In the genomic region with DNA sequence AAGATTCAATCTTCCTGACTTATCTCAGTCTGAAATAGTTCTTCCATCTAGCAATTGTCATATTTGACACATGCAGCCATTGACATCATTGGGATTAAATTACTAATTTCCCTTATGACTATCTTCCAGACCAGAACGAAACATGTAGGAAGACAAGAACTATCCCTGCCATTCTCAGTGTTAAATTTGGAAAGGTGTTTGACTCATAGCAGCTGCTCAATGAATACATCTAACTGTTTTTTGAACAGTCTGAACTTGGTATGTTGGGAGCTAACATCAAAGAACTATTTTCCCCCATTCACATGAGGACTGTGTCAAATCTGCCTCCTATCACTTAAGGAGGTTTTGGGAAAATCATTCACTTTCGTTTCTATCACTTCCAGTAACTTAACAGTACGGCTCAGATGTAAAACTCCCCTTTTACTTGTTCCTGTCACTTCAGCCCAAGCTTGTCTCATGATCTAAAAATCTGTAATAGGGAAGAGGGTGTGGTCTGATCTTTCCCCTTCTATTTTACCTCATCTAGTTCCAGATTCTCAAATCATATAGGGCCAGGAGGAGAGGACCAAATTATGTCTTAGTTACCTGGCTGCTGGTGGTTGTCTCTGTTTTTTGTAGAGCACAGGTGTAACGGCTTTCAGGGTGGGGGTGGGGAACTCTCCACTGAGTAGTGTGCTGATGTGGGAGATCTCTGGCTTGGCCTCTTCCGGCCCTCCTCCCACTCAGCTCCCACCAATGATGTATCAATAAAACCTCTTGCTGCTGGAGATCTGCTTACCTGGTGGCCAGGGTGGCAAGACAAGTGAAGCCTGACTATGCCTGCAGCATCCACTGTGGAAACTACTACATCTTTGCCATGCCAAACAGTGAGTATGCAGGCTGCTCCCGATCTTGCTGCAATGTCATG, we compare ENCODE assay signal across 1 cellular context.
TF ChIP-seq lines count a peak whose summit lies in the region.

No MANE protein-coding gene starts in this region.

TF ChIP-seq in GM12878, 131 proteins besides CTCF, POLR2A, EP300 and RAD21 (continued from another document):
- TF ChIP-seq, protein P1, sequence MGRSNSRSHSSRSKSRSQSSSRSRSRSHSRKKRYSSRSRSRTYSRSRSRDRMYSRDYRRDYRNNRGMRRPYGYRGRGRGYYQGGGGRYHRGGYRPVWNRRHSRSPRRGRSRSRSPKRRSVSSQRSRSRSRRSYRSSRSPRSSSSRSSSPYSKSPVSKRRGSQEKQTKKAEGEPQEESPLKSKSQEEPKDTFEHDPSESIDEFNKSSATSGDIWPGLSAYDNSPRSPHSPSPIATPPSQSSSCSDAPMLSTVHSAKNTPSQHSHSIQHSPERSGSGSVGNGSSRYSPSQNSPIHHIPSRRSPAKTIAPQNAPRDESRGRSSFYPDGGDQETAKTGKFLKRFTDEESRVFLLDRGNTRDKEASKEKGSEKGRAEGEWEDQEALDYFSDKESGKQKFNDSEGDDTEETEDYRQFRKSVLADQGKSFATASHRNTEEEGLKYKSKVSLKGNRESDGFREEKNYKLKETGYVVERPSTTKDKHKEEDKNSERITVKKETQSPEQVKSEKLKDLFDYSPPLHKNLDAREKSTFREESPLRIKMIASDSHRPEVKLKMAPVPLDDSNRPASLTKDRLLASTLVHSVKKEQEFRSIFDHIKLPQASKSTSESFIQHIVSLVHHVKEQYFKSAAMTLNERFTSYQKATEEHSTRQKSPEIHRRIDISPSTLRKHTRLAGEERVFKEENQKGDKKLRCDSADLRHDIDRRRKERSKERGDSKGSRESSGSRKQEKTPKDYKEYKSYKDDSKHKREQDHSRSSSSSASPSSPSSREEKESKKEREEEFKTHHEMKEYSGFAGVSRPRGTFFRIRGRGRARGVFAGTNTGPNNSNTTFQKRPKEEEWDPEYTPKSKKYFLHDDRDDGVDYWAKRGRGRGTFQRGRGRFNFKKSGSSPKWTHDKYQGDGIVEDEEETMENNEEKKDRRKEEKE (IDR thresholded peaks at IDR 0.05): no peak
- peak; percentile 41; the same call in 1 of the 2 replicates for TF ChIP-seq RUNX3 (IDR thresholded peaks at IDR 0.05; ENCODE audit: low read length)
- no peak for TF ChIP-seq NFYA (IDR thresholded peaks at IDR 0.05; ENCODE audit: borderline replicate concordance, low read depth, low read length)
- no peak for TF ChIP-seq HDAC6 (IDR thresholded peaks at IDR 0.05; ENCODE audit: unreplicated experiment)
- TF ChIP-seq, protein P2, sequence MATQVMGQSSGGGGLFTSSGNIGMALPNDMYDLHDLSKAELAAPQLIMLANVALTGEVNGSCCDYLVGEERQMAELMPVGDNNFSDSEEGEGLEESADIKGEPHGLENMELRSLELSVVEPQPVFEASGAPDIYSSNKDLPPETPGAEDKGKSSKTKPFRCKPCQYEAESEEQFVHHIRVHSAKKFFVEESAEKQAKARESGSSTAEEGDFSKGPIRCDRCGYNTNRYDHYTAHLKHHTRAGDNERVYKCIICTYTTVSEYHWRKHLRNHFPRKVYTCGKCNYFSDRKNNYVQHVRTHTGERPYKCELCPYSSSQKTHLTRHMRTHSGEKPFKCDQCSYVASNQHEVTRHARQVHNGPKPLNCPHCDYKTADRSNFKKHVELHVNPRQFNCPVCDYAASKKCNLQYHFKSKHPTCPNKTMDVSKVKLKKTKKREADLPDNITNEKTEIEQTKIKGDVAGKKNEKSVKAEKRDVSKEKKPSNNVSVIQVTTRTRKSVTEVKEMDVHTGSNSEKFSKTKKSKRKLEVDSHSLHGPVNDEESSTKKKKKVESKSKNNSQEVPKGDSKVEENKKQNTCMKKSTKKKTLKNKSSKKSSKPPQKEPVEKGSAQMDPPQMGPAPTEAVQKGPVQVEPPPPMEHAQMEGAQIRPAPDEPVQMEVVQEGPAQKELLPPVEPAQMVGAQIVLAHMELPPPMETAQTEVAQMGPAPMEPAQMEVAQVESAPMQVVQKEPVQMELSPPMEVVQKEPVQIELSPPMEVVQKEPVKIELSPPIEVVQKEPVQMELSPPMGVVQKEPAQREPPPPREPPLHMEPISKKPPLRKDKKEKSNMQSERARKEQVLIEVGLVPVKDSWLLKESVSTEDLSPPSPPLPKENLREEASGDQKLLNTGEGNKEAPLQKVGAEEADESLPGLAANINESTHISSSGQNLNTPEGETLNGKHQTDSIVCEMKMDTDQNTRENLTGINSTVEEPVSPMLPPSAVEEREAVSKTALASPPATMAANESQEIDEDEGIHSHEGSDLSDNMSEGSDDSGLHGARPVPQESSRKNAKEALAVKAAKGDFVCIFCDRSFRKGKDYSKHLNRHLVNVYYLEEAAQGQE (IDR thresholded peaks at IDR 0.05; ENCODE audit: low read depth, low read length): no peak
- TF ChIP-seq HCFC1 (IDR thresholded peaks at IDR 0.05; ENCODE audit: low read length): no peak
- TF ChIP-seq BMI1 (IDR thresholded peaks at IDR 0.05; ENCODE audit: borderline replicate concordance): no peak
- TF ChIP-seq ZSCAN29 (IDR thresholded peaks at IDR 0.05): no peak
- no peak for TF ChIP-seq NR2C1 (IDR thresholded peaks at IDR 0.05)
- no peak for TF ChIP-seq TAF1 (IDR thresholded peaks at IDR 0.05; ENCODE audit: borderline replicate concordance, low read depth, low read length)
- peak; percentile 39; the same call in 1 of the 2 replicates for TF ChIP-seq JUNB (IDR thresholded peaks at IDR 0.05)
- peak; percentile 13; the same call in 1 of the 2 replicates for TF ChIP-seq IKZF1 (conservative IDR thresholded peaks at IDR 0.05)
- no peak for TF ChIP-seq ZZZ3 (IDR thresholded peaks at IDR 0.05; ENCODE audit: control insufficient read depth, insufficient read length, low read depth)
- TF ChIP-seq, protein P3, sequence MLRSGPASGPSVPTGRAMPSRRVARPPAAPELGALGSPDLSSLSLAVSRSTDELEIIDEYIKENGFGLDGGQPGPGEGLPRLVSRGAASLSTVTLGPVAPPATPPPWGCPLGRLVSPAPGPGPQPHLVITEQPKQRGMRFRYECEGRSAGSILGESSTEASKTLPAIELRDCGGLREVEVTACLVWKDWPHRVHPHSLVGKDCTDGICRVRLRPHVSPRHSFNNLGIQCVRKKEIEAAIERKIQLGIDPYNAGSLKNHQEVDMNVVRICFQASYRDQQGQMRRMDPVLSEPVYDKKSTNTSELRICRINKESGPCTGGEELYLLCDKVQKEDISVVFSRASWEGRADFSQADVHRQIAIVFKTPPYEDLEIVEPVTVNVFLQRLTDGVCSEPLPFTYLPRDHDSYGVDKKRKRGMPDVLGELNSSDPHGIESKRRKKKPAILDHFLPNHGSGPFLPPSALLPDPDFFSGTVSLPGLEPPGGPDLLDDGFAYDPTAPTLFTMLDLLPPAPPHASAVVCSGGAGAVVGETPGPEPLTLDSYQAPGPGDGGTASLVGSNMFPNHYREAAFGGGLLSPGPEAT (IDR thresholded peaks at IDR 0.05; ENCODE audit: low read depth): no peak
- TF ChIP-seq SMARCA5 (IDR thresholded peaks at IDR 0.05): no peak
